11 cellular contexts compared by ENCODE assay signal in the genomic region with DNA sequence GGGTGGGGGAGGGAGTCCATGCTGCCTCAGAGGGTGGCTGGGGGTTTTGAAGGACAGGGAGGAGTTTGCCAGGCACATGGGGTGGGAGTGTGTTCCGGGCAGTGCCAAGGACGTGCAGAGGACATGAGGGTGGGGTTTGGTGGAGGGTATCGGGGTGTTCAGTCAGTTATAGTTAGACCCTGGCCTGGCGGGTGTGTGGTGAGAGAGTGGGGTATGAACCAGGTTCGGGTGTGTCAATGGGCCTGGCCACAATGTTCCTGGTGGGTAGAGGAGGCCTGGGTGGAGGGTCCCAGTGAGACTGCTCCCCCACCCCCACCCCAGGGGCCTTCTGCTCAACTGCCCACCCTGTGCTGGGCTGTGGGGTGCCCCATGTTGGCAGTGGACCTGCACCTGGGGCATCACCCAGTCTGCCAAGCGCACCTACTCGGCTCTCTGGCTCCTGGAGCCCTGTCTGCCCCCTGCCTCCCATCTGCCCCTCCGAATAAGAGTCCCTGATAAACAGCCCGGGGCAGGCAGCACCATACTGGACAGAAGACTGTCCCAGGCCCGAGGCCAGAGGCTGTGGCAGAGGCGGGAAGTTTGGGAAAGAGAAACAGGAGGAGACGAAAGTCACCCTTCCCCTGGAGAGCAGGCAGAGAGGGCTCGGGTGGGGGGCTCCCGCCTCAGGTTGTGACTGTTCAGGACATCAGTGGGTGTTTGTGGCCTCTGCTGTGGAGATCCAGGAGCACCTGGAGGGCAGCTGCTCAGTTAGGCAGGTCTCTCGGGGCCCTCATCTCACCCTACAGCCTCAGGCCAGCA. TPM values are rescaled to one million over a fixed set of nuclear protein-coding genes. Genes with fewer than 3 reads are reported as not detected.
DNase-seq lines count a peak whose midpoint lies in the region; ATAC-seq and TF ChIP-seq lines count a peak whose summit lies in the region.
"Had no signal": no experiment of that assay in that cellular context is flagged by ENCODE, and none has a peak within 500 bp of the region (broad histone marks: within the 10 kb centered on the region; RNA-seq: fewer than 3 reads in every experiment).

No MANE protein-coding gene starts in this region.

- POLR2A ChIA-PET in activated CD8-positive, alpha-beta T cell treated with anti-CD3 and anti-CD28 coated beads, Interleukin-2, amount 10 ng/mL, durations not matched to agents 7 days and 5 days (lab: Charles Lee) = interaction anchor here (1.5 kb wide), 1 partner anchor 39 kb away, joined by 3 read pairs; no protein-coding TSS in a partner anchor

- H3K4me3 Mint-ChIP-seq in activated CD8-positive, alpha-beta T cell treated with anti-CD3 and anti-CD28 coated beads, Interleukin-2, amount 10 ng/mL, durations not matched to agents 7 days and 5 days = peak overlapping the region; percentile 8

- peaks cover 30% of the 10 kb centered on the region for H3K36me3 Mint-ChIP-seq in activated CD8-positive, alpha-beta T cell treated with anti-CD3 and anti-CD28 coated beads, Interleukin-2, amount 10 ng/mL, durations not matched to agents 7 days and 5 days (ENCODE audit: low read depth)

- intact Hi-C loops in right cardiac atrium (cut with DNase I) = no loop called here

- peaks cover 19% of the 10 kb centered on the region for H3K4me1 ChIP-seq in right cardiac atrium (ENCODE audit: control insufficient read depth, insufficient read depth, low read length)

- no peaks in the 10 kb centered on the region for H3K27me3 Mint-ChIP-seq in activated CD8-positive, alpha-beta T cell treated with anti-CD3 and anti-CD28 coated beads, Interleukin-2, amount 10 ng/mL, durations not matched to agents 7 days and 5 days (ENCODE audit: low read depth)

- no peak overlapping the region for H3K4me3 ChIP-seq in right cardiac atrium (ENCODE audit: low read length)

- H3K27ac Mint-ChIP-seq in activated CD8-positive, alpha-beta T cell treated with anti-CD3 and anti-CD28 coated beads, Interleukin-2, amount 10 ng/mL, durations not matched to agents 7 days and 5 days = peak overlapping the region; percentile 52

- WGBS in right cardiac atrium = 60% methylated on average over 15 of the region's 15 CpGs

- CTCF ChIA-PET in activated CD8-positive, alpha-beta T cell treated with anti-CD3 and anti-CD28 coated beads, Interleukin-2, amount 10 ng/mL, durations not matched to agents 7 days and 5 days (lab: Charles Lee) = no interaction called here

- no peaks in the 10 kb centered on the region for H3K9me3 Mint-ChIP-seq in activated CD8-positive, alpha-beta T cell treated with anti-CD3 and anti-CD28 coated beads, Interleukin-2, amount 10 ng/mL, durations not matched to agents 7 days and 5 days (ENCODE audit: insufficient read depth)
- H3K9me3 Mint-ChIP-seq: nephron had no signal

- TF ChIP-seq POLR2A in GM18505 (IDR thresholded peaks at IDR 0.05; ENCODE audit: borderline replicate concordance, extremely low read depth, insufficient read depth, insufficient read length) = peak; percentile 5

- no peak for DNase-seq in activated CD8-positive, alpha-beta T cell treated with anti-CD3 and anti-CD28 coated beads, Interleukin-2, amount 10 ng/mL, durations not matched to agents 7 days and 5 days
- peak; percentile 23 to 64 (median 53) for DNase-seq in right cardiac atrium
- DNase-seq in stimulated activated CD8-positive, alpha-beta memory T cell treated with anti-CD3 and anti-CD28 coated beads, Interleukin-4, amount 100 ng/mL, for 48 hours = peak; percentile 49
- no peak for DNase-seq in RKO (ENCODE audit: low spot score)
- no peak for DNase-seq in NCI-H1417 treated with DMSO at 0.1 percent for 48 hours (lab: John Stamatoyannopoulos, UW)

- H3K27ac ChIP-seq in right cardiac atrium (ENCODE audit: low read length) = peak overlapping the region; percentile 20

- H3K9me3 ChIP-seq in right cardiac atrium (ENCODE audit: control insufficient read depth, low read length) = no peaks in the 10 kb centered on the region

- no peaks in the 10 kb centered on the region for H3K27me3 ChIP-seq in right cardiac atrium (ENCODE audit: control insufficient read depth, insufficient read depth)

- H3K4me1 Mint-ChIP-seq in activated CD8-positive, alpha-beta T cell treated with anti-CD3 and anti-CD28 coated beads, Interleukin-2, amount 10 ng/mL, durations not matched to agents 7 days and 5 days (ENCODE audit: low read depth) = peaks cover 34% of the 10 kb centered on the region

- no peak for ATAC-seq in GM18505 (IDR thresholded peaks at IDR 0.05; ENCODE audit: unreplicated experiment)
- ATAC-seq in activated CD8-positive, alpha-beta T cell treated with anti-CD3 and anti-CD28 coated beads, Interleukin-2, amount 10 ng/mL, durations not matched to agents 7 days and 5 days = no peak
- no peak for ATAC-seq in right cardiac atrium
- ATAC-seq in HG02623 (IDR thresholded peaks at IDR 0.05; ENCODE audit: unreplicated experiment) = no peak
- no peak for ATAC-seq in HG02588 (IDR thresholded peaks at IDR 0.05; ENCODE audit: unreplicated experiment)

RNA-seq across cellular contexts. Expression of a gene that starts 4.1 kb away (rescaled TPM):
- 10 to 100 TPM; 45.1 to 45.7 TPM for total RNA-seq in activated CD8-positive, alpha-beta T cell treated with anti-CD3 and anti-CD28 coated beads, Interleukin-2, amount 10 ng/mL, durations not matched to agents 7 days and 5 days
- 10 to 100 TPM; 39.9 to 55.8 (median 49.9) TPM for total RNA-seq in right cardiac atrium
- polyA plus RNA-seq in right cardiac atrium = 39.0 TPM

RNA-seq across cellular contexts. Expression of a gene that starts 46.3 kb away (rescaled TPM):
- total RNA-seq in activated CD8-positive, alpha-beta T cell treated with anti-CD3 and anti-CD28 coated beads, Interleukin-2, amount 10 ng/mL, durations not matched to agents 7 days and 5 days = 10 to 100 TPM; 58.0 to 58.1 TPM
- total RNA-seq in right cardiac atrium = 10 to 100 TPM; 22.1 to 40.0 (median 26.8) TPM
- 21.8 TPM for polyA plus RNA-seq in right cardiac atrium

RNA-seq across cellular contexts. Expression of a gene that starts 46.5 kb away (rescaled TPM):
- total RNA-seq in activated CD8-positive, alpha-beta T cell treated with anti-CD3 and anti-CD28 coated beads, Interleukin-2, amount 10 ng/mL, durations not matched to agents 7 days and 5 days = 10 to 100 TPM; 16.3 to 17.4 TPM
- total RNA-seq in right cardiac atrium = 10 to 100 TPM; 13.2 to 19.7 (median 17.4) TPM
- polyA plus RNA-seq in right cardiac atrium = 13.0 TPM

RNA-seq across cellular contexts. Expression of a gene that starts 47.9 kb away (rescaled TPM):
- total RNA-seq in activated CD8-positive, alpha-beta T cell treated with anti-CD3 and anti-CD28 coated beads, Interleukin-2, amount 10 ng/mL, durations not matched to agents 7 days and 5 days = not detected
- total RNA-seq in right cardiac atrium = under 1 TPM in 1 of 4 donors, not detected in 3; 0.06 TPM
- not detected for polyA plus RNA-seq in right cardiac atrium
- total RNA-seq: dermis microvascular lymphatic vessel endothelial cell; T-helper 1 cell treated with Interleukin-12 subunit alpha and Interleukin-12 subunit beta and Interleukin-4 antibody, amounts not matched to agents 30 ng/mL and 1 ng/mL, for 36 hours had no signal

Comparison
In these comparisons a context has a peak if more than half of its experiments do, and no peak if none do; other contexts are left out.
1. DNase-seq: peak in right cardiac atrium (3 of 3) and stimulated activated CD8-positive, alpha-beta memory T cell treated with anti-CD3 and anti-CD28 coated beads, Interleukin-4, amount 100 ng/mL, for 48 hours (single experiment); none in activated CD8-positive, alpha-beta T cell treated with anti-CD3 and anti-CD28 coated beads, Interleukin-2, amount 10 ng/mL, durations not matched to agents 7 days and 5 days (single experiment), RKO (single experiment) and NCI-H1417 treated with DMSO at 0.1 percent for 48 hours (single experiment).